In genomic region chr10:125159932-125160855, GRCh38 we compare ENCODE assay signal across 1 cellular context.
TF ChIP-seq lines count a peak whose summit lies in the region.

Gene CTBP2 (minus strand): TSS chr10:125160563.

TF ChIP-seq in IMR-90, 13 proteins besides CTCF, POLR2A, EP300 and RAD21:
- TF ChIP-seq RFX5 (IDR thresholded peaks at IDR 0.05; ENCODE audit: low read depth, low read length): no peak
- TF ChIP-seq MAFK (IDR thresholded peaks at IDR 0.05; ENCODE audit: low read depth, low read length): no peak
- TF ChIP-seq MXI1 (IDR thresholded peaks at IDR 0.05; ENCODE audit: borderline replicate concordance, low read depth, low read length): 0 out of 2 replicates have a peak, but pooled peaks have one; percentile 19
- no peak for TF ChIP-seq FOS (IDR thresholded peaks at IDR 0.05; ENCODE audit: low read depth, low read length)
- TF ChIP-seq USF2 (IDR thresholded peaks at IDR 0.05; ENCODE audit: low read depth, low read length): no peak
- no peak for TF ChIP-seq CHD1 (IDR thresholded peaks at IDR 0.05; ENCODE audit: low read depth, low read length)
- TF ChIP-seq NFE2L2 (IDR thresholded peaks at IDR 0.05; ENCODE audit: low read depth, low read length): no peak
- peak; percentile 43; the same call in 1 of the 2 replicates for TF ChIP-seq MAZ (IDR thresholded peaks at IDR 0.05; ENCODE audit: borderline replicate concordance, low read depth, low read length)
- TF ChIP-seq ELK1 (IDR thresholded peaks at IDR 0.05; ENCODE audit: borderline replicate concordance, low read depth, low read length): no peak
- TF ChIP-seq SMC3 (IDR thresholded peaks at IDR 0.05; ENCODE audit: low read depth, low read length): no peak
- no peak for TF ChIP-seq BHLHE40 (IDR thresholded peaks at IDR 0.05; ENCODE audit: low read depth, low read length)
- no peak for TF ChIP-seq CEBPB (IDR thresholded peaks at IDR 0.05; ENCODE audit: low read depth, low read length)
